Comparison of ENCODE assay signal across 1 cellular context in the genomic region with DNA sequence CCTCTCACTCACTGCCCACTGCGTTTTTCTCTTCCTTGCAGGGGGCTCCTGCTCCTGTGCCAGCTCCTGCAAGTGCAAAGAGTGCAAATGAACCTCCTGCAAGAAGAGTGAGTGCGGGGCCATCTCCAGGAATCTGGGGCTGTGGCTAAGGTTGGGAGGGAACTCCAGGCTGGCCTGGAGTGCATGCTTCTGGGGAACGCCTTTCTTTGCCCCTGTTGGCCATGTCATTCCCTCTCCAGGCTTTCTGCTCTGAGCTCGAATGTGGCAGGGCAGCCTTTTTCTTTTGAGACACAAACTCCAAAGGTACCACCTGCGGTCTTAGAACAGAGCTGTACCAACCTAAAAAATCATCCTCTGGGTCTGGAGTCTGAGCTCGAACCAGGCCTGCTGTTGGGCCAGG.
TF ChIP-seq lines count a peak whose summit lies in the region.

No MANE protein-coding gene starts in this region.

TF ChIP-seq in WTC11, 78 proteins besides CTCF, POLR2A, EP300 and RAD21 (continued from another document):
- TF ChIP-seq PRDM15 (CRISPR knock-in tag; IDR thresholded peaks at IDR 0.05): peak; percentile 92
TF ChIP-seq in WTC11: peak in this region for 1.
